ENCODE assay signal across 1 cellular context in genomic region chr12:26636710-26637328, GRCh38.
TF ChIP-seq lines count a peak whose summit lies in the region.

No MANE protein-coding gene starts in this region.

TF ChIP-seq in GM23338, 12 proteins besides CTCF, POLR2A, EP300 and RAD21 (continued from another document):
- TF ChIP-seq, protein P1, sequence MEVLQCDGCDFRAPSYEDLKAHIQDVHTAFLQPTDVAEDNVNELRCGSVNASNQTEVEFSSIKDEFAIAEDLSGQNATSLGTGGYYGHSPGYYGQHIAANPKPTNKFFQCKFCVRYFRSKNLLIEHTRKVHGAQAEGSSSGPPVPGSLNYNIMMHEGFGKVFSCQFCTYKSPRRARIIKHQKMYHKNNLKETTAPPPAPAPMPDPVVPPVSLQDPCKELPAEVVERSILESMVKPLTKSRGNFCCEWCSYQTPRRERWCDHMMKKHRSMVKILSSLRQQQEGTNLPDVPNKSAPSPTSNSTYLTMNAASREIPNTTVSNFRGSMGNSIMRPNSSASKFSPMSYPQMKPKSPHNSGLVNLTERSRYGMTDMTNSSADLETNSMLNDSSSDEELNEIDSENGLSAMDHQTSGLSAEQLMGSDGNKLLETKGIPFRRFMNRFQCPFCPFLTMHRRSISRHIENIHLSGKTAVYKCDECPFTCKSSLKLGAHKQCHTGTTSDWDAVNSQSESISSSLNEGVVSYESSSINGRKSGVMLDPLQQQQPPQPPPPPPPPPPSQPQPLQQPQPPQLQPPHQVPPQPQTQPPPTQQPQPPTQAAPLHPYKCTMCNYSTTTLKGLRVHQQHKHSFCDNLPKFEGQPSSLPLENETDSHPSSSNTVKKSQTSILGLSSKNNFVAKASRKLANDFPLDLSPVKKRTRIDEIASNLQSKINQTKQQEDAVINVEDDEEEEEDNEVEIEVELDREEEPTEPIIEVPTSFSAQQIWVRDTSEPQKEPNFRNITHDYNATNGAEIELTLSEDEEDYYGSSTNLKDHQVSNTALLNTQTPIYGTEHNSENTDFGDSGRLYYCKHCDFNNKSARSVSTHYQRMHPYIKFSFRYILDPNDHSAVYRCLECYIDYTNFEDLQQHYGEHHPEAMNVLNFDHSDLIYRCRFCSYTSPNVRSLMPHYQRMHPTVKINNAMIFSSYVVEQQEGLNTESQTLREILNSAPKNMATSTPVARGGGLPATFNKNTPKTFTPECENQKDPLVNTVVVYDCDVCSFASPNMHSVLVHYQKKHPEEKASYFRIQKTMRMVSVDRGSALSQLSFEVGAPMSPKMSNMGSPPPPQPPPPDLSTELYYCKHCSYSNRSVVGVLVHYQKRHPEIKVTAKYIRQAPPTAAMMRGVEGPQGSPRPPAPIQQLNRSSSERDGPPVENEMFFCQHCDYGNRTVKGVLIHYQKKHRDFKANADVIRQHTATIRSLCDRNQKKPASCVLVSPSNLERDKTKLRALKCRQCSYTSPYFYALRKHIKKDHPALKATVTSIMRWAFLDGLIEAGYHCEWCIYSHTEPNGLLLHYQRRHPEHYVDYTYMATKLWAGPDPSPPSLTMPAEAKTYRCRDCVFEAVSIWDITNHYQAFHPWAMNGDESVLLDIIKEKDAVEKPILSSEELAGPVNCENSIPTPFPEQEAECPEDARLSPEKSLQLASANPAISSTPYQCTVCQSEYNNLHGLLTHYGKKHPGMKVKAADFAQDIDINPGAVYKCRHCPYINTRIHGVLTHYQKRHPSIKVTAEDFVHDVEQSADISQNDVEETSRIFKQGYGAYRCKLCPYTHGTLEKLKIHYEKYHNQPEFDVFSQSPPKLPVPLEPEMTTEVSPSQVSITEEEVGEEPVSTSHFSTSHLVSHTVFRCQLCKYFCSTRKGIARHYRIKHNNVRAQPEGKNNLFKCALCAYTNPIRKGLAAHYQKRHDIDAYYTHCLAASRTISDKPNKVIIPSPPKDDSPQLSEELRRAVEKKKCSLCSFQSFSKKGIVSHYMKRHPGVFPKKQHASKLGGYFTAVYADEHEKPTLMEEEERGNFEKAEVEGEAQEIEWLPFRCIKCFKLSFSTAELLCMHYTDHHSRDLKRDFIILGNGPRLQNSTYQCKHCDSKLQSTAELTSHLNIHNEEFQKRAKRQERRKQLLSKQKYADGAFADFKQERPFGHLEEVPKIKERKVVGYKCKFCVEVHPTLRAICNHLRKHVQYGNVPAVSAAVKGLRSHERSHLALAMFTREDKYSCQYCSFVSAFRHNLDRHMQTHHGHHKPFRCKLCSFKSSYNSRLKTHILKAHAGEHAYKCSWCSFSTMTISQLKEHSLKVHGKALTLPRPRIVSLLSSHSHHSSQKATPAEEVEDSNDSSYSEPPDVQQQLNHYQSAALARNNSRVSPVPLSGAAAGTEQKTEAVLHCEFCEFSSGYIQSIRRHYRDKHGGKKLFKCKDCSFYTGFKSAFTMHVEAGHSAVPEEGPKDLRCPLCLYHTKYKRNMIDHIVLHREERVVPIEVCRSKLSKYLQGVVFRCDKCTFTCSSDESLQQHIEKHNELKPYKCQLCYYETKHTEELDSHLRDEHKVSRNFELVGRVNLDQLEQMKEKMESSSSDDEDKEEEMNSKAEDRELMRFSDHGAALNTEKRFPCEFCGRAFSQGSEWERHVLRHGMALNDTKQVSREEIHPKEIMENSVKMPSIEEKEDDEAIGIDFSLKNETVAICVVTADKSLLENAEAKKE (CRISPR knock-in tag; IDR thresholded peaks at IDR 0.05): no peak
- TF ChIP-seq STAT1 (IDR thresholded peaks at IDR 0.05; ENCODE audit: unreplicated experiment) (no peak), CREB1 (CRISPR knock-in tag; IDR thresholded peaks at IDR 0.05; ENCODE audit: low read depth) (no peak)
